Comparison of ENCODE assay signal across 11 cellular contexts in genomic region chr10:56633876-56634452, GRCh38.
DNase-seq lines count a peak whose midpoint lies in the region; ATAC-seq and TF ChIP-seq lines count a peak whose summit lies in the region.
"Had no signal": no experiment of that assay in that cellular context is flagged by ENCODE, and none has a peak within 500 bp of the region (broad histone marks: within the 10 kb centered on the region; RNA-seq: fewer than 3 reads in every experiment).

No MANE protein-coding gene starts in this region.

- H3K4me3 ChIP-seq in esophagus squamous epithelium: no peak overlapping the region

- H3K27ac ChIP-seq in RWPE1: no peak overlapping the region
- no peak overlapping the region for H3K27ac ChIP-seq in esophagus squamous epithelium

- H3K27me3 Mint-ChIP-seq in endothelial cell (ENCODE audit: unreplicated experiment): no peaks in the 10 kb centered on the region
- H3K27me3 Mint-ChIP-seq: natural killer cell treated with Interleukin-12 subunit alpha and Interleukin-12 subunit beta and Interleukin-15 and Interleukin-18, amount 100 ng/mL, for 72 hours had no signal

- H3K4me1 ChIP-seq in esophagus squamous epithelium: no peaks in the 10 kb centered on the region

- H3K9me3 Mint-ChIP-seq in endothelial cell (ENCODE audit: unreplicated experiment): no peaks in the 10 kb centered on the region

- no peak overlapping the region for H3K27ac Mint-ChIP-seq in endothelial cell (ENCODE audit: unreplicated experiment)
- H3K27ac Mint-ChIP-seq: natural killer cell treated with Interleukin-12 subunit alpha and Interleukin-12 subunit beta and Interleukin-15 and Interleukin-18, amount 100 ng/mL, for 72 hours had no signal

- TF ChIP-seq CTCF in endothelial cell (IDR thresholded peaks at IDR 0.05; ENCODE audit: unreplicated experiment) (no peak), RWPE1 (conservative IDR thresholded peaks at IDR 0.05; ENCODE audit: low read depth) (no peak), esophagus squamous epithelium (IDR thresholded peaks at IDR 0.05) (no peak)

- H3K9me3 ChIP-seq in esophagus squamous epithelium: peaks cover 0 to 1% (median 0%) of the 10 kb centered on the region in 3 donors

- no peaks in the 10 kb centered on the region for H3K36me3 Mint-ChIP-seq in endothelial cell (ENCODE audit: low read depth, unreplicated experiment)
- H3K36me3 Mint-ChIP-seq: natural killer cell treated with Interleukin-12 subunit alpha and Interleukin-12 subunit beta and Interleukin-15 and Interleukin-18, amount 100 ng/mL, for 72 hours had no signal

- ATAC-seq in GM19397 (IDR thresholded peaks at IDR 0.05; ENCODE audit: unreplicated experiment) (peak; percentile 99), HG02973 (IDR thresholded peaks at IDR 0.05; ENCODE audit: unreplicated experiment) (peak; percentile 100)
- ATAC-seq: natural killer cell treated with Interleukin-12 subunit alpha and Interleukin-12 subunit beta and Interleukin-15 and Interleukin-18, amount 100 ng/mL, for 72 hours had no signal

- H3K4me3 Mint-ChIP-seq in endothelial cell (ENCODE audit: unreplicated experiment): no peak overlapping the region
- H3K4me3 Mint-ChIP-seq: natural killer cell treated with Interleukin-12 subunit alpha and Interleukin-12 subunit beta and Interleukin-15 and Interleukin-18, amount 100 ng/mL, for 72 hours had no signal

- CTCF ChIA-PET in RWPE1 (lab: Yijun Ruan, JAX): interaction anchor here (0.7 kb wide), 1 partner anchor 23 kb away, joined by 3 read pairs; no protein-coding TSS in a partner anchor

- H3K27me3 ChIP-seq in esophagus squamous epithelium: no peaks in the 10 kb centered on the region

- no peak for TF ChIP-seq POLR2A in esophagus squamous epithelium (IDR thresholded peaks at IDR 0.05)

- DNase-seq in DMS79 (lab: John Stamatoyannopoulos, UW) (peak; percentile 78), NCI-H1436 treated with DMSO at 0.1 percent for 48 hours (lab: John Stamatoyannopoulos, UW) (peak; percentile 2), endothelial cell (ENCODE audit: low spot score) (no peak), RWPE1 (ENCODE audit: low spot score) (no peak), esophagus squamous epithelium (lab: John Stamatoyannopoulos, UW) (no peak), NCI-H1048 (lab: John Stamatoyannopoulos, UW) (no peak)
- DNase-seq: activated CD4-positive, alpha-beta T cell treated with anti-CD3 and anti-CD28 coated beads for 4 hours; NCI-H774 had no signal

- POLR2A ChIA-PET in RWPE1 (lab: Yijun Ruan, JAX; ENCODE audit: low non-redundant PET): no interaction called here

- H3K36me3 ChIP-seq in esophagus squamous epithelium: no peaks in the 10 kb centered on the region

- intact Hi-C loops in esophagus squamous epithelium (cut with DNase I): no loop called here

- no peaks in the 10 kb centered on the region for H3K4me1 Mint-ChIP-seq in endothelial cell (ENCODE audit: unreplicated experiment)

- 67 to 79% methylated on average over 1 of the region's 1 CpG for WGBS in esophagus squamous epithelium, 2 donors

Comparison
In these comparisons a context has a peak if more than half of its experiments do, and no peak if none do; other contexts are left out.
1. DNase-seq: peak in DMS79 (single experiment) and NCI-H1436 treated with DMSO at 0.1 percent for 48 hours (single experiment); none in endothelial cell (single experiment), RWPE1 (single experiment), esophagus squamous epithelium (single experiment) and NCI-H1048 (single experiment).